Comparison of ENCODE assay signal across 8 cellular contexts in the genomic region with DNA sequence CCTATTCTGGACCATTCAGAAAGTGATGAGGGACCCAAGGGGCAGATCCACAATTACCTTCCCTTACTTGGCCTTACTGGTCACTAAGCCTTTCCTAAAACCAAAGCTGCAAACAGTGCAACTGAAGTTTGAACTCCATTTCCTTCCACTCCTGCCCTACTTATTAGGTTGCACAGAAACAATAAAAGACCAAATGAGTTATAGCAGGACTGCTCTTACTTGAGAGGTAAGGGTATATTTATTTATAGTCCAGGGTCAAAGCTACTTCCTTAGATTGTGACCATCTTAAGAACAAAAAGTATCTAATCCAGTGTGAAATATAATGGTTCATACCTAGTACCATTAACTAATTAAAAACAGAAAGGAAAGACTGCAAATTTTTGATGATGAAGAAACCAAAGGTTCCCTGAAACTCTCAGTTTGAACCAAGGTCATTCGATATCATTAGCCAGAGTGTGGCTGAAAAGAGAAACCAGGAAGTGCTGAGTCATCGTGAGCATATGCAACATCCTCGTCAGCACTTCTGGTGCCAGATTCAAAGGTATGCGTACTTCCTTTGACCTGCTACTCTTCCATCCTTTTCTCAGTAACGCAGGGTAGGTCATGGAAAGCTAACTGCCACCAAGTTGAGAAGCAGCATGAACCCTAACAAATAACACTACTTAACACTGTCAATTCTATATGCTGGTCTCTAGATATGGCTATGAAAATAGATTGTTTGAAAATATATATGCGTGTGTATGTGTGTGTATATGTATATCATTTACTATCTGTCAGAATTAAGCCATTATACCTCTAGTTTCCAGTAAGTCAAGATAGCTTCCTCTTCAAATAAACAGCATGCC. TPM values are rescaled to one million over a fixed set of nuclear protein-coding genes. Genes with fewer than 3 reads are reported as not detected.
DNase-seq lines count a peak whose midpoint lies in the region; ATAC-seq and TF ChIP-seq lines count a peak whose summit lies in the region.

No MANE protein-coding gene starts in this region.

- peaks cover 17% of the 10 kb centered on the region for H3K4me1 ChIP-seq in mucosa of stomach (ENCODE audit: control insufficient read depth, insufficient read depth, low read length)
- peaks cover 11% of the 10 kb centered on the region for H3K4me1 ChIP-seq in upper lobe of right lung

- H3K27me3 ChIP-seq in mucosa of stomach (ENCODE audit: control insufficient read depth, insufficient read depth, low read length) (no peaks in the 10 kb centered on the region), upper lobe of right lung (no peaks in the 10 kb centered on the region)

- DNase-seq in AG04449 (ENCODE audit: low read depth, low spot score) (peak; percentile 76), NCI-H2029 (lab: John Stamatoyannopoulos, UW) (peak; percentile 74), epithelial cell of esophagus (ENCODE audit: low read depth) (peak; percentile 92), upper lobe of right lung (no peak)
- peak; percentile 70 for DNase-seq in activated CD4-positive, alpha-beta T cell treated with anti-CD3 and anti-CD28 coated beads for 48 hours

- CTCF ChIA-PET in AG04449 (lab: Yijun Ruan, JAX) = interaction anchor here (0.9 to 1.5 kb wide), 3 partner anchors 9 to 352 kb away, joined by 3 to 4 read pairs (median 3); no protein-coding TSS in a partner anchor

- TF ChIP-seq CTCF in AG04449 (IDR thresholded peaks at IDR 0.05; ENCODE audit: insufficient read depth, low read length, missing control alignments) (no peak), epithelial cell of esophagus (IDR thresholded peaks at IDR 0.05; ENCODE audit: insufficient read depth, low read depth, low read length, missing control alignments) (no peak), upper lobe of right lung (IDR thresholded peaks at IDR 0.05) (no peak)

- no peaks in the 10 kb centered on the region for H3K36me3 ChIP-seq in mucosa of stomach (ENCODE audit: control insufficient read depth, insufficient read depth, low read length)
- H3K36me3 ChIP-seq in upper lobe of right lung = no peaks in the 10 kb centered on the region

- POLR2A ChIA-PET in AG04449 (lab: Yijun Ruan, JAX) = no interaction called here

- ATAC-seq in GM18505 (IDR thresholded peaks at IDR 0.05; ENCODE audit: unreplicated experiment) (peak; percentile 81), HG02870 (IDR thresholded peaks at IDR 0.05; ENCODE audit: unreplicated experiment) (peak; percentile 68), upper lobe of right lung (peak; percentile 88)

- H3K9me3 ChIP-seq in mucosa of stomach (ENCODE audit: control insufficient read depth, low read length) = no peaks in the 10 kb centered on the region
- H3K9me3 ChIP-seq in upper lobe of right lung = no peaks in the 10 kb centered on the region

- peak overlapping the region; percentile 61 for H3K27ac ChIP-seq in upper lobe of right lung

- peak overlapping the region; percentile 1 for H3K9ac ChIP-seq in mucosa of stomach (ENCODE audit: low read length)

- TF ChIP-seq POLR2A in GM18505 (IDR thresholded peaks at IDR 0.05; ENCODE audit: borderline replicate concordance, extremely low read depth, insufficient read depth, insufficient read length) = peak; percentile 39

- intact Hi-C loops in upper lobe of right lung (cut with DNase I) = no loop called here

- H3K4me3 ChIP-seq in AG04449 (ENCODE audit: low read depth, low read length) = no peak overlapping the region
- no peak overlapping the region for H3K4me3 ChIP-seq in epithelial cell of esophagus (ENCODE audit: low read length)
- no peak overlapping the region for H3K4me3 ChIP-seq in mucosa of stomach (ENCODE audit: low read length)
- peak overlapping the region; percentile 9 for H3K4me3 ChIP-seq in upper lobe of right lung

RNA-seq across cellular contexts. Expression of a gene that starts 26.8 kb away (rescaled TPM):
- 22.4 TPM for total RNA-seq in upper lobe of right lung
